In the genomic region with DNA sequence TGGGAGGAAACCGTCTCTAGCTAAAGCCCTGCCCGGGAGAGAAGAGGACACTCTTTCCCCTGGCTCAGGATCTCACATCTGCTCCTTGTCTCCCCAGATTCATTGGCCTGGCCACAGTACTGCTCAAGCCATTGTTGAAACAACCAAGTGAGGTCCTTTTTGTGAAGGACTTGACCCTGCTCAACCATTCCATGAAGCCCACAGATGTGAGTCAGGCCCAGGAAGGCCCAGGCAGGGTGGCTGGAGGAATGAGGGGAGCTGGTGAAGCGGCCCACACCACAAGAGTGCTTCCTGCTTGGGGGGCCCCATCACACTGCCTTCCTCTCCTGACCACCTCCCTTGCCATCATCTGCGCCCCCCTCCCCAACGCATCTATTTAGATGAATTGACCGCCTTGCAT, we compare ENCODE assay signal across 22 cellular contexts.
"Had no signal": no experiment of that assay in that cellular context is flagged by ENCODE, and none has a peak within 500 bp of the region (broad histone marks: within the 10 kb centered on the region; RNA-seq: fewer than 3 reads in every experiment).

No MANE protein-coding gene starts in this region.

- H3K4me3 ChIP-seq: SJSA1 had no signal

- H3K4me1 ChIP-seq: SJSA1 had no signal

- H3K9me3 ChIP-seq: SJSA1, SK-N-SH had no signal

- ATAC-seq: activated CD4-positive, alpha-beta T cell treated with anti-CD3 and anti-CD28 coated beads for 36 hours; activated naive CD8-positive, alpha-beta T cell treated with anti-CD3 and anti-CD28 coated beads, Interleukin-2, amount 50 U/mL, for 24 hours; Panc1; WTC11 had no signal

- H3K36me3 ChIP-seq: SJSA1 had no signal

- DNase-seq: activated CD4-positive, alpha-beta memory T cell treated with anti-CD3 and anti-CD28 coated beads, Interleukin-2, amount 10 ng/mL, durations not matched to agents 7 days and 5 days; activated CD4-positive, alpha-beta T cell treated with anti-CD3 and anti-CD28 coated beads for 36 hours; activated CD4-positive, alpha-beta T cell treated with anti-CD3 and anti-CD28 coated beads, Interleukin-2, amount 10 ng/mL, durations not matched to agents 7 days and 5 days; activated naive CD4-positive, alpha-beta T cell treated with anti-CD3 and anti-CD28 coated beads, Interleukin-2, amount 10 ng/mL, durations not matched to agents 7 days and 5 days; activated naive CD8-positive, alpha-beta T cell treated with anti-CD3 and anti-CD28 coated beads, Interleukin-2, amount 50 U/mL, for 24 hours; activated T-cell treated with anti-CD3 and anti-CD28 coated beads, Interleukin-2, amount 50 U/mL, for 24 hours; anterior cingulate cortex; central memory CD4-positive, alpha-beta T cell; MM.1S; MV-4-11; NCI-H1092; NCI-H1436 treated with DMSO at 0.1 percent for 48 hours; NCI-H1694 treated with DMSO at 0.1 percent for 48 hours; NCI-H2029; NCI-H345; NCI-H524 treated with DMSO at 0.1 percent for 48 hours; SHP77 treated with DMSO at 0.1 percent for 48 hours; SK-N-SH had no signal

- H3K27me3 ChIP-seq: SJSA1 had no signal

- H3K9ac ChIP-seq: KMS-11, SK-N-SH had no signal

- H3K27ac ChIP-seq: KMS-11, SJSA1 had no signal

- H3K4me2 ChIP-seq: KMS-11, SK-N-SH had no signal
